Comparison of ENCODE assay signal across 22 cellular contexts in the genomic region with DNA sequence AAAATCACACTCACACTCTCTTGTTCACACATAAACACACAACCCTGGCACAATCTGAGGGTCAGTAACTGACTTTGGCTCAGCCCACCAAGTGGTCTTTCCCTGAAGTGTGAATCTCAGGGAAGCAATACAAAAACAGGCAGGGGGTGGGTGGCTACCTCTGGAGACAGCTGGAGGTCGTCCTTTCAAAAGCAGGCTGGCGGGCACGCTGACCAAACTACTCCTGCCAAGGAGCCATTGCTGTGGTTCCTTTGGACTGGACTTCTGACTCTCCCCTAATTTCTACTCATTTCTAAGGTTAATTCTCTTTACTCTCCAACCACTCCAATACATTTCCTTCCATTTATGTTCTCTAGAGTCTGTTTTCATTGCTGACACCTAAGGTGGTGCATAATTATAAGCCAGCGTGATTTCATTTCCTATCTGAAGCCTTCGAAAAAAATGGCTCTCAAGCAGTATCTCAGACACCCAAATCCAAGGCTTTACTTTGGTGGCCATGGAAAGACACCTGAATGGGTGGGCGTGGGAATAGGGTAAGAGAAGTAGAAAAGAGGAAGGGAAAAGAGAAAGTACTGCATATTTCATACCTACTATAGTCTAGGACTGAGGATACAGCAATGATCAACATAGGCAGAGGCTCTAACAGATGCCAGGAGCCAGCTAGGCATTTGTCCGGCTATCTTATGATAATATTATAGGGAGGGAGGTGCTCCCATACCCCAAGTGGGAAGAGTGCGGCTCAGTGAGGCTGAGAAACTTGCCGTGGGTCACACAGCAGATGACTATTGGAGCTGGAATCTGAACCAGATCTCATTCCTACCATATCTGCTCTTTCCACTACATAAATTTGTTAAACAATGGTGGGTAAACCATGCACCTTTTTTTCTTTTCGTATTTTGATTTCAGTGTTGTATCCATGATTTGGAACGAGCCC. TPM values are rescaled to one million over a fixed set of nuclear protein-coding genes. Genes with fewer than 3 reads are reported as not detected.
DNase-seq lines count a peak whose midpoint lies in the region; ATAC-seq and TF ChIP-seq lines count a peak whose summit lies in the region.
"Had no signal": no experiment of that assay in that cellular context is flagged by ENCODE, and none has a peak within 500 bp of the region (broad histone marks: within the 10 kb centered on the region; RNA-seq: fewer than 3 reads in every experiment).

No MANE protein-coding gene starts in this region.

- H3K4me1 Mint-ChIP-seq in GM23338, result peaks cover 34% of the 10 kb centered on the region

- POLR2A ChIA-PET in PC-3 (lab: Charles Lee; ENCODE audit: unreplicated experiment), result interaction anchor here (0.9 kb wide), 1 partner anchor 21 kb away, joined by 3 read pairs; no protein-coding TSS in a partner anchor

- H2AFZ ChIP-seq in GM23338 (no peak overlapping the region), PC-3 (ENCODE audit: low read length) (no peak overlapping the region), trophoblast cell (ENCODE audit: insufficient read depth, low read length, poor library complexity) (no peak overlapping the region)

- DNase-seq in GM23338 (ENCODE audit: low spot score) (no peak), PC-3 (no peak), trophoblast cell (peak; percentile 25 to 61), OCI-M2 (lab: John Stamatoyannopoulos, UW; ENCODE audit: unreplicated experiment) (no peak)
- DNase-seq in activated CD8-positive, alpha-beta memory T cell treated with anti-CD3 and anti-CD28 coated beads, Interleukin-2, amount 50 U/mL, for 48 hours, result no peak
- no peak for DNase-seq in activated CD8-positive, alpha-beta memory T cell treated with anti-CD3 and anti-CD28 coated beads, Interleukin-2, amount 50 U/mL, for 4 hours
- DNase-seq: amniotic stem cell; MG63; mucosa of descending colon; NCI-H1694 treated with DMSO at 0.1 percent for 48 hours; NCI-H774; stimulated activated CD4-positive, alpha-beta T cell treated with anti-CD3 and anti-CD28 coated beads, Interleukin-15, amount 100 ng/mL, for 24 hours; substantia nigra; T-helper 17 cell; WERI-Rb-1 had no signal

- H3K4me3 ChIP-seq in GM23338, result no peak overlapping the region
- no peak overlapping the region for H3K4me3 ChIP-seq in PC-3 (ENCODE audit: low read length)
- H3K4me3 ChIP-seq in gastroesophageal sphincter, result no peak overlapping the region
- no peak overlapping the region for H3K4me3 ChIP-seq in trophoblast cell (ENCODE audit: low read depth, low read length)
- H3K4me3 ChIP-seq: MG63, mucosa of descending colon, SJSA1 had no signal

- TF ChIP-seq CTCF in GM23338 (conservative IDR thresholded peaks at IDR 0.05; ENCODE audit: low read depth in 2 of 2), result no peak
- no peak for TF ChIP-seq CTCF in PC-3 (conservative IDR thresholded peaks at IDR 0.05; ENCODE audit: low read depth, low read length)
- TF ChIP-seq CTCF in gastroesophageal sphincter (IDR thresholded peaks at IDR 0.05), result no peak

- peak overlapping the region; percentile 70 for H3K18ac ChIP-seq in trophoblast cell (ENCODE audit: low read length)

- H3K9ac ChIP-seq in PC-3 (ENCODE audit: low read length) (peak overlapping the region; percentile 58; the same call in 1 of the 2 replicates), trophoblast cell (ENCODE audit: low read length) (no peak overlapping the region)

- H3F3A ChIP-seq in GM23338 (replicated peaks; ENCODE audit: low read depth), result no peaks in the 10 kb centered on the region
- H3F3A ChIP-seq in PC-3 (ENCODE audit: low read length, unreplicated experiment), result peaks cover 5% of the 10 kb centered on the region

- peak overlapping the region; percentile 52 for H4K91ac ChIP-seq in trophoblast cell (ENCODE audit: low read depth, low read length)

- H3K9me2 ChIP-seq in GM23338 (ENCODE audit: insufficient read depth) (no peaks in the 10 kb centered on the region), PC-3 (replicated peaks; ENCODE audit: low read length) (no peaks in the 10 kb centered on the region)

- H3K14ac ChIP-seq in trophoblast cell (ENCODE audit: low read length), result peak overlapping the region; percentile 77

- H4K20me1 ChIP-seq in GM23338 (replicated peaks; ENCODE audit: insufficient read depth) (no peaks in the 10 kb centered on the region), PC-3 (ENCODE audit: low read length) (no peaks in the 10 kb centered on the region)

- H3K4ac ChIP-seq in trophoblast cell (ENCODE audit: low read depth, low read length), result peak overlapping the region; percentile 58

- H4K12ac ChIP-seq in trophoblast cell (ENCODE audit: low read depth, low read length), result no peak overlapping the region

- H3K4me3 Mint-ChIP-seq in GM23338, result no peak overlapping the region
- H3K4me3 Mint-ChIP-seq: CD14-positive monocyte, T-helper 17 cell had no signal

- no peaks in the 10 kb centered on the region for H3K27me3 ChIP-seq in GM23338 (ENCODE audit: insufficient read depth)
- H3K27me3 ChIP-seq in PC-3 (ENCODE audit: low read length), result no peaks in the 10 kb centered on the region
- no peaks in the 10 kb centered on the region for H3K27me3 ChIP-seq in gastroesophageal sphincter
- no peaks in the 10 kb centered on the region for H3K27me3 ChIP-seq in trophoblast cell (ENCODE audit: insufficient read depth, low read length)
- H3K27me3 ChIP-seq: MG63, SJSA1 had no signal

- H3K27me3 Mint-ChIP-seq in GM23338 (ENCODE audit: insufficient read depth, low read depth, poor library complexity), result peaks cover 3% of the 10 kb centered on the region

- H3K4me1 ChIP-seq in GM23338 (ENCODE audit: insufficient read depth) (peaks cover 21% of the 10 kb centered on the region), PC-3 (ENCODE audit: insufficient read depth, low read length) (peaks cover 52% of the 10 kb centered on the region), gastroesophageal sphincter (peaks cover 0 to 69% (median 8%) of the 10 kb centered on the region in 3 donors), trophoblast cell (ENCODE audit: control insufficient read depth in 1 of 2, insufficient read depth in 2 of 2, low read length in 2 of 2) (peaks cover 7 to 20% of the 10 kb centered on the region in 2 experiments)

- intact Hi-C loops in PC-3 (cut with micrococcal nuclease), result no loop called here

- TF ChIP-seq POLR2A in gastroesophageal sphincter (IDR thresholded peaks at IDR 0.05), result no peak

- H2AK5ac ChIP-seq in trophoblast cell (ENCODE audit: low read length), result peak overlapping the region; percentile 96

- CTCF ChIA-PET in PC-3 (lab: Charles Lee), result interaction anchor here (1.3 kb wide), 1 partner anchor 1078 kb away, joined by 3 read pairs; a partner anchor contains a TSS

- H3K9me3 ChIP-seq in PC-3 (ENCODE audit: low read length) (no peaks in the 10 kb centered on the region), gastroesophageal sphincter (no peaks in the 10 kb centered on the region), trophoblast cell (ENCODE audit: insufficient read depth, low read depth, low read length) (no peaks in the 10 kb centered on the region)
- H3K9me3 ChIP-seq: MG63, mucosa of descending colon, SJSA1 had no signal

- no peak overlapping the region for H3K23ac ChIP-seq in trophoblast cell (ENCODE audit: low read length)

- H2BK5ac ChIP-seq in trophoblast cell (ENCODE audit: low read depth, low read length, poor library complexity), result peak overlapping the region; percentile 63

- H3K27ac Mint-ChIP-seq in GM23338, result no peak overlapping the region
- H3K27ac Mint-ChIP-seq: CD14-positive monocyte, T-helper 17 cell had no signal

- no peaks in the 10 kb centered on the region for H3K36me3 Mint-ChIP-seq in GM23338 (ENCODE audit: low read depth)
- H3K36me3 Mint-ChIP-seq: CD14-positive monocyte had no signal

- no peak for TF ChIP-seq EP300 in gastroesophageal sphincter (IDR thresholded peaks at IDR 0.05)

- peak overlapping the region; percentile 67 for H4K8ac ChIP-seq in trophoblast cell (ENCODE audit: low read depth, low read length)

- no peaks in the 10 kb centered on the region for H3K79me1 ChIP-seq in trophoblast cell (ENCODE audit: low read length)

- H3K79me2 ChIP-seq in GM23338 (replicated peaks; ENCODE audit: insufficient read depth) (no peaks in the 10 kb centered on the region), PC-3 (ENCODE audit: low read length) (no peaks in the 10 kb centered on the region), trophoblast cell (ENCODE audit: control insufficient read depth, insufficient read depth, low read length, poor library complexity) (no peaks in the 10 kb centered on the region)

- no TSS peak for BruUV-seq in PC-3 (replicated peaks; lab: Mats Ljungman, UMichigan)

- ATAC-seq in GM23338, result no peak
- ATAC-seq in PC-3, result no peak
- ATAC-seq in gastroesophageal sphincter, result no peak
- no peak for ATAC-seq in HG03095 (IDR thresholded peaks at IDR 0.05; ENCODE audit: unreplicated experiment)
- ATAC-seq: left lobe of liver, mucosa of descending colon, Panc1, T-helper 17 cell had no signal

- H2BK12ac ChIP-seq in trophoblast cell (ENCODE audit: low read length), result peak overlapping the region; percentile 95

- H3K36me3 ChIP-seq in GM23338 (ENCODE audit: insufficient read depth), result no peaks in the 10 kb centered on the region
- H3K36me3 ChIP-seq in PC-3 (ENCODE audit: low read depth, low read length), result no peaks in the 10 kb centered on the region
- no peaks in the 10 kb centered on the region for H3K36me3 ChIP-seq in gastroesophageal sphincter
- no peaks in the 10 kb centered on the region for H3K36me3 ChIP-seq in trophoblast cell (ENCODE audit: control insufficient read depth in 1 of 2, insufficient read depth in 2 of 2, low read length in 2 of 2)
- H3K36me3 ChIP-seq: MG63, SJSA1, WERI-Rb-1 had no signal

- no peaks in the 10 kb centered on the region; the same call in 2 of the 3 replicates for H3K9me3 Mint-ChIP-seq in GM23338

- H3K4me2 ChIP-seq in GM23338 (peak overlapping the region; percentile 44; the same call in 1 of the 2 replicates), PC-3 (ENCODE audit: low read length) (peak overlapping the region; percentile 75), trophoblast cell (ENCODE audit: low read length) (no peak overlapping the region)

- WGBS in gastroesophageal sphincter (ENCODE audit: low coverage in 1 of 2), 2 donors, result 52 to 85% methylated on average over 2 to 10 of the region's 11 CpGs
- WGBS in trophoblast cell (ENCODE audit: extremely low coverage, insufficient coverage, insufficient read length), result no CpG with 5 or more reads among the region's 11 CpGs

- no peak overlapping the region for H3K27ac ChIP-seq in GM23338 (ENCODE audit: low read depth)
- peak overlapping the region; percentile 90 for H3K27ac ChIP-seq in PC-3 (ENCODE audit: low read length)
- H3K27ac ChIP-seq in gastroesophageal sphincter, result peak overlapping the region in 3 of 4 donors; percentile 15 to 43 (median 32)
- no peak overlapping the region for H3K27ac ChIP-seq in trophoblast cell (ENCODE audit: low read depth, low read length)
- H3K27ac ChIP-seq: HL-60, SJSA1, WERI-Rb-1 had no signal

- H2BK120ac ChIP-seq in trophoblast cell (ENCODE audit: insufficient read depth, low read length, poor library complexity), result peak overlapping the region; percentile 23

RNA-seq across cellular contexts. Expression of a gene that starts 22.0 kb away (rescaled TPM):
- total RNA-seq in GM23338 (2014; rRNA removed; shearing (Covaris generic)), result 7.7 and 8.9 TPM in 2 replicates
- 1.4 and 1.5 TPM in 2 replicates for polyA plus RNA-seq in GM23338 (2016; fragmentation: Nextera tagmentation; extraction: Ambion mirVana)
- 17.3 and 17.7 TPM in 2 replicates for total RNA-seq in PC-3 (2014; rRNA removed)
- total RNA-seq in gastroesophageal sphincter, result 10 to 100 TPM; 33.3 to 42.9 (median 34.6) TPM
- 2.8 and 3.0 TPM in 2 replicates for polyA plus RNA-seq in trophoblast cell (2013)
- polyA plus RNA-seq: CD14-positive monocyte had no signal

Comparison
In these comparisons a context has a peak if more than half of its experiments do, and no peak if none do; other contexts are left out.
1. DNase-seq: peak in trophoblast cell (2 of 2); none in GM23338 (single experiment), PC-3 (single experiment), OCI-M2 (single experiment), activated CD8-positive, alpha-beta memory T cell treated with anti-CD3 and anti-CD28 coated beads, Interleukin-2, amount 50 U/mL, for 48 hours (single experiment) and activated CD8-positive, alpha-beta memory T cell treated with anti-CD3 and anti-CD28 coated beads, Interleukin-2, amount 50 U/mL, for 4 hours (single experiment).
2. H3K27ac ChIP-seq: peak in PC-3 (single experiment) and gastroesophageal sphincter (3 of 4); none in GM23338 (single experiment) and trophoblast cell (single experiment).